In the genomic region with DNA sequence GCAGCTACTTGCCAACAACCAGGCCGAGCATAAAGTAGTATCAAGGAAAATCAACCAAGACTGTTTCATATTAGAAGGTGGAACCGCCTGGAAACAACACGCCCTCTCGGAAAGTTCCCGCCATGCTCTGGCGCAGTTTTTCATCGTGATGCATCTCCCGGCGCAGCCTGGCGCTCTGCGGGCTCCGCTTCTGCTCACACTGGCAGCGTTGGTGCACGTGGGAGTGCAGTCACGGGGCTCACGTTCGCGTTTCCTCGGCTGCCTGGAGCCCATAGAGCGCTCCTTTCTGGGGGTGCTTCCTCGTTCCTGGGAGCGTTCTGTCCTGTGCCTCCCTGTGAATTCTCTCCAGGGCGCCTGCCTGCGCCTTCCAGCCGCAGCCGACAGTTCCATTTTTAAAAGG, we compare ENCODE assay signal across 29 cellular contexts.
"Had no signal": no experiment of that assay in that cellular context is flagged by ENCODE, and none has a peak within 500 bp of the region (broad histone marks: within the 10 kb centered on the region; RNA-seq: fewer than 3 reads in every experiment).

No MANE protein-coding gene starts in this region.

- DNase-seq: naive thymus-derived CD4-positive, alpha-beta T cell; natural killer cell; nucleus accumbens; ovary; psoas muscle; retina; right lobe of liver; sigmoid colon; small intestine; stimulated activated CD4-positive, alpha-beta T cell treated with anti-CD3 and anti-CD28 coated beads, Interleukin-15, amount 100 ng/mL, for 24 hours; stimulated activated CD4-positive, alpha-beta T cell treated with anti-CD3 and anti-CD28 coated beads, Interleukin-2, amount 100 ng/mL, for 24 hours; stimulated activated CD4-positive, alpha-beta T cell treated with anti-CD3 and anti-CD28 coated beads, Interleukin-2, amount 100 ng/mL, for 48 hours; stimulated activated CD4-positive, alpha-beta T cell treated with anti-CD3 and anti-CD28 coated beads, Interleukin-4, amount 100 ng/mL, for 24 hours; stimulated activated naive B cell treated with anti-CD40 and anti-IgM and Interleukin-4, amounts not matched to agents 10 μg/mL and 1 μg/mL and 100 μg/mL, for 72 hours; stimulated activated naive CD4-positive, alpha-beta T cell treated with Interleukin-2 at 50 U/mL for 16 hours; stomach; thyroid gland had no signal

- H3K27me3 ChIP-seq: neural progenitor cell, neutrophil, ovary, right atrium auricular region, right lobe of liver, sigmoid colon, stomach, thyroid gland, tibial nerve, upper lobe of left lung, vagina had no signal

- H3K9ac ChIP-seq: neural progenitor cell, parathyroid adenoma had no signal

- H3K4me1 ChIP-seq: parathyroid adenoma, psoas muscle, right atrium auricular region, right lobe of liver, stomach, tibial nerve, upper lobe of left lung, vagina had no signal

- H3K79me2 ChIP-seq: parathyroid adenoma had no signal

- H2AFZ ChIP-seq: neural progenitor cell, parathyroid adenoma had no signal

- H3K4me3 Mint-ChIP-seq: naive thymus-derived CD4-positive, alpha-beta T cell; natural killer cell; nephron; neural progenitor cell; stimulated activated effector memory CD8-positive, alpha-beta T cell treated with anti-CD3 and anti-CD28 coated beads, Interleukin-12 subunit alpha, Interleukin-12 subunit beta, amount 100 ng/mL, for 72 hours; stimulated activated naive B cell treated with anti-CD40 and anti-IgM and Interleukin-4, amounts not matched to agents 10 μg/mL and 1 μg/mL and 100 μg/mL, for 72 hours; stimulated activated naive CD8-positive, alpha-beta T cell treated with anti-CD3 and anti-CD28 coated beads, Interleukin-15, Interleukin-2, amounts not matched to agents 100 ng/mL and 50 ng/mL, for 24 hours had no signal

- H3K27ac Mint-ChIP-seq: naive thymus-derived CD4-positive, alpha-beta T cell; natural killer cell; nephron; neural progenitor cell; progenitor cell of endocrine pancreas; stimulated activated effector memory CD8-positive, alpha-beta T cell treated with anti-CD3 and anti-CD28 coated beads, Interleukin-12 subunit alpha, Interleukin-12 subunit beta, amount 100 ng/mL, for 72 hours; stimulated activated naive B cell treated with anti-CD40 and anti-IgM and Interleukin-4, amounts not matched to agents 10 μg/mL and 1 μg/mL and 100 μg/mL, for 72 hours; stimulated activated naive CD8-positive, alpha-beta T cell treated with anti-CD3 and anti-CD28 coated beads, Interleukin-15, Interleukin-2, amounts not matched to agents 100 ng/mL and 50 ng/mL, for 24 hours had no signal

- H3K4me3 ChIP-seq: neural progenitor cell, ovary, psoas muscle, right atrium auricular region, right lobe of liver, sigmoid colon, stomach, thoracic aorta, thyroid gland, tibial nerve, upper lobe of left lung, vagina had no signal

- H3K36me3 ChIP-seq: neural progenitor cell, neutrophil, ovary, right atrium auricular region, right lobe of liver, sigmoid colon, stomach, thoracic aorta, thyroid gland, tibial nerve, upper lobe of left lung, vagina had no signal

- H3K9me3 ChIP-seq: neutrophil, ovary, psoas muscle, right lobe of liver, sigmoid colon, stomach, thoracic aorta, thyroid gland, tibial nerve, upper lobe of left lung, vagina had no signal

- H3K27ac ChIP-seq: neural progenitor cell, neutrophil, ovary, parathyroid adenoma, psoas muscle, right atrium auricular region, right lobe of liver, sigmoid colon, stomach, thoracic aorta, thyroid gland, tibial nerve, upper lobe of left lung, vagina had no signal

- ATAC-seq: naive thymus-derived CD4-positive, alpha-beta T cell; natural killer cell; psoas muscle; right lobe of liver; stimulated activated effector memory CD8-positive, alpha-beta T cell treated with anti-CD3 and anti-CD28 coated beads, Interleukin-12 subunit alpha, Interleukin-12 subunit beta, amount 100 ng/mL, for 72 hours; stimulated activated naive B cell treated with anti-CD40 and anti-IgM and Interleukin-4, amounts not matched to agents 10 μg/mL and 1 μg/mL and 100 μg/mL, for 72 hours had no signal

- H3K4me1 Mint-ChIP-seq: natural killer cell; neural progenitor cell; stimulated activated effector memory CD8-positive, alpha-beta T cell treated with anti-CD3 and anti-CD28 coated beads, Interleukin-12 subunit alpha, Interleukin-12 subunit beta, amount 100 ng/mL, for 72 hours had no signal

- H3K36me3 Mint-ChIP-seq: natural killer cell; neural progenitor cell; stimulated activated effector memory CD8-positive, alpha-beta T cell treated with anti-CD3 and anti-CD28 coated beads, Interleukin-12 subunit alpha, Interleukin-12 subunit beta, amount 100 ng/mL, for 72 hours had no signal
